1 cellular context compared by ENCODE assay signal in the genomic region with DNA sequence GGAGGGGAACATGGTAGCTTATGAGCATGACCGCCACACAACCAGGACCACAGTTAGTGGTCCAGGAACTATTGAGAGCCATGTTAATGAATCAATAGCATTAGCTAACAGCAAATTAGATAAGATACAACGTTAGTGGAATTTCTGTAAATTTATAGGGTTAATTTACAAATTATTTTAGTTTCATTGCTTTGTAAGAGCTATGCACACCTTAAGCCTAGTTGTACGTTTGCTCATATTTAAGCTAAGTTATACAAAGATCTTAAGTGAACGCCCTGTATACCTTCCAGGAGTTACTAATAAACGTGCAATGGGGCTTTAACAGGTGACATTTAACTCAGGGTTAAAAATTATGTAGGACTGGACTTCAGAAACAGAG.
TF ChIP-seq lines count a peak whose summit lies in the region.

No MANE protein-coding gene starts in this region.

TF ChIP-seq in HCT116, 20 proteins besides CTCF, POLR2A, EP300 and RAD21 (continued from another document):
- TF ChIP-seq, protein P1, sequence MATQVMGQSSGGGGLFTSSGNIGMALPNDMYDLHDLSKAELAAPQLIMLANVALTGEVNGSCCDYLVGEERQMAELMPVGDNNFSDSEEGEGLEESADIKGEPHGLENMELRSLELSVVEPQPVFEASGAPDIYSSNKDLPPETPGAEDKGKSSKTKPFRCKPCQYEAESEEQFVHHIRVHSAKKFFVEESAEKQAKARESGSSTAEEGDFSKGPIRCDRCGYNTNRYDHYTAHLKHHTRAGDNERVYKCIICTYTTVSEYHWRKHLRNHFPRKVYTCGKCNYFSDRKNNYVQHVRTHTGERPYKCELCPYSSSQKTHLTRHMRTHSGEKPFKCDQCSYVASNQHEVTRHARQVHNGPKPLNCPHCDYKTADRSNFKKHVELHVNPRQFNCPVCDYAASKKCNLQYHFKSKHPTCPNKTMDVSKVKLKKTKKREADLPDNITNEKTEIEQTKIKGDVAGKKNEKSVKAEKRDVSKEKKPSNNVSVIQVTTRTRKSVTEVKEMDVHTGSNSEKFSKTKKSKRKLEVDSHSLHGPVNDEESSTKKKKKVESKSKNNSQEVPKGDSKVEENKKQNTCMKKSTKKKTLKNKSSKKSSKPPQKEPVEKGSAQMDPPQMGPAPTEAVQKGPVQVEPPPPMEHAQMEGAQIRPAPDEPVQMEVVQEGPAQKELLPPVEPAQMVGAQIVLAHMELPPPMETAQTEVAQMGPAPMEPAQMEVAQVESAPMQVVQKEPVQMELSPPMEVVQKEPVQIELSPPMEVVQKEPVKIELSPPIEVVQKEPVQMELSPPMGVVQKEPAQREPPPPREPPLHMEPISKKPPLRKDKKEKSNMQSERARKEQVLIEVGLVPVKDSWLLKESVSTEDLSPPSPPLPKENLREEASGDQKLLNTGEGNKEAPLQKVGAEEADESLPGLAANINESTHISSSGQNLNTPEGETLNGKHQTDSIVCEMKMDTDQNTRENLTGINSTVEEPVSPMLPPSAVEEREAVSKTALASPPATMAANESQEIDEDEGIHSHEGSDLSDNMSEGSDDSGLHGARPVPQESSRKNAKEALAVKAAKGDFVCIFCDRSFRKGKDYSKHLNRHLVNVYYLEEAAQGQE (IDR thresholded peaks at IDR 0.05; ENCODE audit: low read depth): no peak
- TF ChIP-seq POLR2AphosphoS5 (IDR thresholded peaks at IDR 0.05; ENCODE audit: low read depth, low read length) (no peak), SIN3A (IDR thresholded peaks at IDR 0.05; ENCODE audit: low read depth) (no peak), YY1 (IDR thresholded peaks at IDR 0.05; ENCODE audit: extremely low read depth, insufficient replicate concordance, low read depth, low read length) (no peak), TCF7L2 (IDR thresholded peaks at IDR 0.05; ENCODE audit: borderline replicate concordance, extremely low read depth, insufficient read depth, insufficient read length) (no peak), SP1 (IDR thresholded peaks at IDR 0.05; ENCODE audit: low read depth) (no peak), ZNF274 (IDR thresholded peaks at IDR 0.05; ENCODE audit: low read depth, low read length) (no peak), ELF1 (IDR thresholded peaks at IDR 0.05; ENCODE audit: borderline replicate concordance, low read depth) (no peak), SRF (IDR thresholded peaks at IDR 0.05; ENCODE audit: low read depth) (no peak), JUND (IDR thresholded peaks at IDR 0.05) (no peak), CEBPB (IDR thresholded peaks at IDR 0.05; ENCODE audit: low read depth) (no peak), FOSL1 (IDR thresholded peaks at IDR 0.05; ENCODE audit: low read depth) (no peak), EZH2phosphoT487 (IDR thresholded peaks at IDR 0.05; ENCODE audit: borderline replicate concordance) (no peak), EZH2 (IDR thresholded peaks at IDR 0.05) (no peak)
- TF ChIP-seq, protein P2, sequence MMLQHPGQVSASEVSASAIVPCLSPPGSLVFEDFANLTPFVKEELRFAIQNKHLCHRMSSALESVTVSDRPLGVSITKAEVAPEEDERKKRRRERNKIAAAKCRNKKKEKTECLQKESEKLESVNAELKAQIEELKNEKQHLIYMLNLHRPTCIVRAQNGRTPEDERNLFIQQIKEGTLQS (IDR thresholded peaks at IDR 0.05): no peak
